Comparison of ENCODE assay signal across 8 cellular contexts in genomic region chr4:185587444-185588161, GRCh38. TPM values are rescaled to one million over a fixed set of nuclear protein-coding genes. Genes with fewer than 3 reads are reported as not detected.
DNase-seq lines count a peak whose midpoint lies in the region; ATAC-seq and TF ChIP-seq lines count a peak whose summit lies in the region.

No MANE protein-coding gene starts in this region.

- no peaks in the 10 kb centered on the region for H3K4me1 Mint-ChIP-seq in Caco-2 (ENCODE audit: low read depth, unreplicated experiment)

- no peaks in the 10 kb centered on the region for H3K36me3 ChIP-seq in Caco-2 (ENCODE audit: control insufficient read depth, insufficient read depth, low read length)

- H3K4me3 ChIP-seq in Caco-2 (ENCODE audit: low read depth, low read length): no peak overlapping the region

- H3K9me3 Mint-ChIP-seq in Caco-2 (ENCODE audit: unreplicated experiment): no peaks in the 10 kb centered on the region

- POLR2A ChIA-PET in Caco-2 (lab: Charles Lee): no interaction called here

- H3K4me1 ChIP-seq in Caco-2: no peaks in the 10 kb centered on the region

- H3K36me3 Mint-ChIP-seq in Caco-2 (ENCODE audit: insufficient read depth, unreplicated experiment): no peaks in the 10 kb centered on the region

- no peaks in the 10 kb centered on the region for H3K27me3 ChIP-seq in Caco-2 (replicated peaks; ENCODE audit: control insufficient read depth, insufficient read depth, low read length)

- H3K4me3 Mint-ChIP-seq in Caco-2 (ENCODE audit: unreplicated experiment): no peak overlapping the region

- no peaks in the 10 kb centered on the region for H3K9me3 ChIP-seq in Caco-2

- no peak overlapping the region for H3K27ac Mint-ChIP-seq in Caco-2 (ENCODE audit: unreplicated experiment)

- DNase-seq in T-helper 2 cell (peak; percentile 20 to 75 (median 52)), cerebellar cortex (ENCODE audit: low spot score) (peak; percentile 95), sciatic nerve (ENCODE audit: low spot score) (no peak), Caco-2 (no peak), HuH-7 (ENCODE audit: low spot score) (no peak), kidney tubule cell (ENCODE audit: low spot score) (no peak)

- no peaks in the 10 kb centered on the region for H3K27me3 Mint-ChIP-seq in Caco-2 (ENCODE audit: insufficient read depth, unreplicated experiment)

- no peak for TF ChIP-seq CTCF in Caco-2 (IDR thresholded peaks at IDR 0.05; ENCODE audit: insufficient read depth in 1 of 2, low read depth in 1 of 2, low read length in 1 of 2, severe bottlenecking in 1 of 2, unreplicated experiment in 1 of 2)

- BruUV-seq in Caco-2 (replicated peaks; lab: Mats Ljungman, UMichigan): no TSS peak

- intact Hi-C loops in sciatic nerve (cut with DNase I) (loop anchor here (5.0 kb wide), 1 partner anchor 115 kb away; the partner anchor contains the start of gene CCDC110), Caco-2 (cut with micrococcal nuclease; ENCODE audit: unreplicated experiment) (no loop called here)

- ATAC-seq in GM18502 (IDR thresholded peaks at IDR 0.05; ENCODE audit: poor library complexity, unreplicated experiment): peak; percentile 100
- ATAC-seq in HG02642 (IDR thresholded peaks at IDR 0.05; ENCODE audit: poor library complexity, unreplicated experiment): peak; percentile 99
- ATAC-seq in sciatic nerve: peak; percentile 22

- CTCF ChIA-PET in Caco-2 (lab: Charles Lee): no interaction called here

RNA-seq across cellular contexts. Expression of gene PDLIM3, which starts 52.3 kb away (rescaled TPM):
- 9.8 TPM for total RNA-seq in sciatic nerve
- total RNA-seq in Caco-2 (2022): 3.6 and 4.8 TPM in 2 replicates

Comparison
In these comparisons a context has a peak if more than half of its experiments do, and no peak if none do; other contexts are left out.
1. ATAC-seq: peak in every context shown above with its lines; median percentile 100 in GM18502; 99 in HG02642; 22 in sciatic nerve.
2. DNase-seq: peak in T-helper 2 cell (5 of 5) and cerebellar cortex (single experiment); none in sciatic nerve (single experiment), Caco-2 (0 of 2), HuH-7 (single experiment) and kidney tubule cell (single experiment).